9 cellular contexts compared by ENCODE assay signal in genomic region chr5:132010645-132011560, GRCh38. TPM values are rescaled to one million over a fixed set of nuclear protein-coding genes. Genes with fewer than 3 reads are reported as not detected.
A peak's percentile ranks its signal among the peaks of the same experiment; 100 is the strongest.
DNase-seq lines count a peak whose midpoint lies in the region; ATAC-seq and FAIRE-seq lines count a peak whose summit lies in the region.
"Had no signal": no experiment of that assay in that cellular context is flagged by ENCODE, and none has a peak within 500 bp of the region (broad histone marks: within the 10 kb centered on the region; RNA-seq: fewer than 3 reads in every experiment).

No MANE protein-coding gene starts in this region.

- no peak for ATAC-seq in GM21390 (IDR thresholded peaks at IDR 0.05; ENCODE audit: unreplicated experiment)
- ATAC-seq in GM21423 (IDR thresholded peaks at IDR 0.05; ENCODE audit: unreplicated experiment), result no peak

- H3K9ac ChIP-seq in HUES48 (ENCODE audit: low read depth, low read length), result no peak overlapping the region
- H3K9ac ChIP-seq: KMS-11 had no signal

- H3K4me1 ChIP-seq in HUES48 (ENCODE audit: control insufficient read depth, insufficient read depth, low read length), result peaks cover 8% of the 10 kb centered on the region
- H3K4me1 ChIP-seq in small intestine (ENCODE audit: control insufficient read depth in 2 of 2, insufficient read depth in 1 of 2, low read depth in 1 of 2, low read length in 1 of 2), result peaks cover 0 to 4% of the 10 kb centered on the region in 2 donors

- no peak for FAIRE-seq in small intestine (lab: Jason Lieb, UNC)

- peak; percentile 25 for DNase-seq in activated gamma-delta T cell (lab: John Stamatoyannopoulos, UW)
- DNase-seq in small intestine, result no peak
- no peak for DNase-seq in pons (ENCODE audit: low spot score)
- DNase-seq in kidney tubule cell (ENCODE audit: low spot score), result no peak

- peak overlapping the region; percentile 71 for H3K4me3 ChIP-seq in HUES48 (ENCODE audit: low read depth, low read length)
- H3K4me3 ChIP-seq in iPS-11a (ENCODE audit: low read depth, low read length), result peak overlapping the region; percentile 47
- peak overlapping the region; percentile 35 to 64 for H3K4me3 ChIP-seq in small intestine (ENCODE audit: low read depth in 1 of 2, low read length in 2 of 2)

- peaks cover 35% of the 10 kb centered on the region for H3K27me3 ChIP-seq in HUES48 (ENCODE audit: control insufficient read depth, insufficient read depth, low read length)
- peaks cover 0 to 5% of the 10 kb centered on the region in 2 donors for H3K27me3 ChIP-seq in small intestine (ENCODE audit: control insufficient read depth in 2 of 2, insufficient read depth in 2 of 2, low read length in 2 of 2)

- H3K27ac ChIP-seq in HUES48 (ENCODE audit: low read depth, low read length) (no peak overlapping the region), small intestine (ENCODE audit: low read depth in 1 of 2, low read length in 1 of 2) (no peak overlapping the region)
- H3K27ac ChIP-seq: KMS-11 had no signal

- no peaks in the 10 kb centered on the region for H3K9me3 ChIP-seq in HUES48 (ENCODE audit: control insufficient read depth, insufficient read depth, low read length)
- H3K9me3 ChIP-seq in small intestine (ENCODE audit: control insufficient read depth, low read depth), result no peaks in the 10 kb centered on the region

- 16 to 18% (median 18%) methylated on average over 43 of the region's 43 CpGs for WGBS in small intestine, 3 donors

- H3K36me3 ChIP-seq in HUES48 (ENCODE audit: control insufficient read depth, insufficient read depth, low read length) (no peaks in the 10 kb centered on the region), small intestine (ENCODE audit: control insufficient read depth in 2 of 2, insufficient read depth in 2 of 2, low read length in 2 of 2) (no peaks in the 10 kb centered on the region)

RNA-seq across cellular contexts. Expression of gene ACSL6, which starts 0.6 kb away (rescaled TPM):
- 1 to 10 TPM in 2 of 3 donors, under 1 TPM in 1; 0.89 to 4.9 (median 3.5) TPM for polyA plus RNA-seq in small intestine

RNA-seq across cellular contexts. Expression of gene IL3, which starts 49.6 kb away (rescaled TPM):
- not detected for polyA plus RNA-seq in small intestine
